11 cellular contexts compared by ENCODE assay signal in the genomic region with DNA sequence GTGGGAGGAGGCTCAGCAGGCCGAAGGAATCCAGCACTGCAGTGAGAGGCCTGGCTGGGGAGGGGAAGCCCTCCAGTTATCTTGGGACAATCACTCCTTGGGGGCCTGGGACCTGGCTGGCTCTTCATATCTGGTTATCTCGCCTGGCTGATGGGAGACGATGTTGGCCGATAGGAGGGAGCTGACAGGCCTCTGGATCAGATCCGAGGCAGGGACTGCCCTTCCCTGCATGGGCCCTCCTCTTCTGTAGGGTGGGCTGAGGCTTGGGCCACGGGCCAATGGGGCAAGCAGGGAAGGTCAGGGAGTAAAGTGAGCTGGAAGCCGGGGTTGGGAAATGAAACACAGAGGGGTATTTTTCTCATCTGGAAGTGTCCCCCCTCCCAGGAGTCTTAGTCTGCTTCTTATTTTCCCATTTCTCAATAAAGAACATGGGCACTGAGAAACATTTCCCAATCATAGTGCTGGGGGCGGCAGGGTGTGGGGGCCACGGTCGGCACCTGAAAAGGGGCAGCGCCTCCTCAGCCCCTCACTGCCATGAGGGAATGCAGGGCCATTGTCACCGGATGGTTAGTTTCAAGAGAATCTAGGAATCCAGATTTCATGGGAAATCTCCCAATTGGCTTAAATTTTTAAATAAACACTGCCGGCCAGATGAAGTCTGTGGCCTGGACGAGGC. TPM values are rescaled to one million over a fixed set of nuclear protein-coding genes. Genes with fewer than 3 reads are reported as not detected.
DNase-seq lines count a peak whose midpoint lies in the region; ATAC-seq and TF ChIP-seq lines count a peak whose summit lies in the region.
"Had no signal": no experiment of that assay in that cellular context is flagged by ENCODE, and none has a peak within 500 bp of the region (broad histone marks: within the 10 kb centered on the region; RNA-seq: fewer than 3 reads in every experiment).

No MANE protein-coding gene starts in this region.

- BruUV-seq in A673 (replicated peaks; lab: Mats Ljungman, UMichigan), result no TSS peak

- peak overlapping the region; percentile 84 for H3K27ac Mint-ChIP-seq in CD4-positive, alpha-beta T cell
- peak overlapping the region; percentile 29 for H3K27ac Mint-ChIP-seq in activated T-helper 17 cell treated with anti-CD3 and anti-CD28 coated beads, Interleukin-2, amount 50 U/mL, for 72 hours
- H3K27ac Mint-ChIP-seq in progenitor cell of endocrine pancreas, result peak overlapping the region; percentile 27

- CTCF ChIA-PET in CD4-positive, alpha-beta T cell (lab: Charles Lee), result no interaction called here
- CTCF ChIA-PET in A673 (lab: Charles Lee), result no interaction called here

- no peaks in the 10 kb centered on the region for H3K9me3 Mint-ChIP-seq in CD4-positive, alpha-beta T cell
- no peaks in the 10 kb centered on the region for H3K9me3 Mint-ChIP-seq in activated T-helper 17 cell treated with anti-CD3 and anti-CD28 coated beads, Interleukin-2, amount 50 U/mL, for 72 hours
- H3K9me3 Mint-ChIP-seq in progenitor cell of endocrine pancreas (ENCODE audit: low read depth), result no peaks in the 10 kb centered on the region

- peaks cover 31% of the 10 kb centered on the region for H3K36me3 ChIP-seq in left ventricle myocardium inferior
- H3K36me3 ChIP-seq in A673 (ENCODE audit: insufficient read depth, low read length, poor library complexity, severe bottlenecking), result peaks cover 3% of the 10 kb centered on the region

- intact Hi-C loops in CD4-positive, alpha-beta T cell (cut with DNase I, micrococcal nuclease), result no loop called here
- intact Hi-C loops in left ventricle myocardium inferior (cut with micrococcal nuclease) (no loop called here), A673 (cut with micrococcal nuclease; ENCODE audit: unreplicated experiment) (no loop called here)

- DNase-seq in CD4-positive, alpha-beta T cell, result no peak
- DNase-seq in left ventricle myocardium inferior, result peak; percentile 56
- no peak for DNase-seq in progenitor cell of endocrine pancreas (ENCODE audit: low spot score, unreplicated experiment)
- DNase-seq in NCI-H1694 treated with DMSO at 0.1 percent for 48 hours (lab: John Stamatoyannopoulos, UW), result no peak
- no peak for DNase-seq in OCI-M2 (lab: John Stamatoyannopoulos, UW; ENCODE audit: unreplicated experiment)
- DNase-seq in EL, result no peak
- DNase-seq in A673 (ENCODE audit: low spot score), result no peak
- DNase-seq: activated naive CD4-positive, alpha-beta T cell treated with anti-CD3 and anti-CD28 coated beads, Interleukin-2, amount 50 U/mL, for 16 hours; NCI-H1105 had no signal

- peak overlapping the region; percentile 30 for H3K4me3 ChIP-seq in left ventricle myocardium inferior
- no peak overlapping the region for H3K4me3 ChIP-seq in A673 (ENCODE audit: low read depth, low read length, poor library complexity, severe bottlenecking)

- TF ChIP-seq CTCF in CD4-positive, alpha-beta T cell (IDR thresholded peaks at IDR 0.05), result no peak
- TF ChIP-seq CTCF in left ventricle myocardium inferior (IDR thresholded peaks at IDR 0.05; ENCODE audit: borderline replicate concordance) (no peak), progenitor cell of endocrine pancreas (IDR thresholded peaks at IDR 0.05; ENCODE audit: unreplicated experiment) (no peak), A673 (conservative IDR thresholded peaks at IDR 0.05; ENCODE audit: low read depth, low read length) (no peak)

- POLR2A ChIA-PET in CD4-positive, alpha-beta T cell (lab: Charles Lee), result no interaction called here
- POLR2A ChIA-PET in A673 (lab: Charles Lee; ENCODE audit: low non-redundant PET), result interaction anchor here (0.5 kb wide), 1 partner anchor 1444 kb away, joined by 3 read pairs; no protein-coding TSS in a partner anchor

- peaks cover 21% of the 10 kb centered on the region for H3K4me1 Mint-ChIP-seq in CD4-positive, alpha-beta T cell (ENCODE audit: low read depth)
- peaks cover 4% of the 10 kb centered on the region for H3K4me1 Mint-ChIP-seq in activated T-helper 17 cell treated with anti-CD3 and anti-CD28 coated beads, Interleukin-2, amount 50 U/mL, for 72 hours
- peaks cover 37% of the 10 kb centered on the region for H3K4me1 Mint-ChIP-seq in progenitor cell of endocrine pancreas (ENCODE audit: low read depth)

- ATAC-seq in CD4-positive, alpha-beta T cell (ENCODE audit: poor library complexity), result no peak
- ATAC-seq in activated T-helper 17 cell treated with anti-CD3 and anti-CD28 coated beads, Interleukin-2, amount 50 U/mL, for 72 hours (replicated peaks), result no peak

- H3K27me3 ChIP-seq in CD4-positive, alpha-beta T cell (ENCODE audit: control insufficient read depth, insufficient read depth, low read length), result no peaks in the 10 kb centered on the region
- H3K27me3 ChIP-seq in left ventricle myocardium inferior (ENCODE audit: low read depth) (no peaks in the 10 kb centered on the region), A673 (replicated peaks; ENCODE audit: insufficient read depth, low read depth, low read length, poor library complexity) (no peaks in the 10 kb centered on the region)

- H3K4me3 Mint-ChIP-seq in CD4-positive, alpha-beta T cell, result no peak overlapping the region
- H3K4me3 Mint-ChIP-seq in activated T-helper 17 cell treated with anti-CD3 and anti-CD28 coated beads, Interleukin-2, amount 50 U/mL, for 72 hours, result no peak overlapping the region
- no peak overlapping the region for H3K4me3 Mint-ChIP-seq in progenitor cell of endocrine pancreas (ENCODE audit: low read depth)

- peaks cover 45% of the 10 kb centered on the region for H3K36me3 Mint-ChIP-seq in CD4-positive, alpha-beta T cell (ENCODE audit: low read depth)
- H3K36me3 Mint-ChIP-seq in activated T-helper 17 cell treated with anti-CD3 and anti-CD28 coated beads, Interleukin-2, amount 50 U/mL, for 72 hours (ENCODE audit: low read depth), result peaks cover 42% of the 10 kb centered on the region
- peaks cover 15% of the 10 kb centered on the region for H3K36me3 Mint-ChIP-seq in progenitor cell of endocrine pancreas (ENCODE audit: insufficient read depth)

- no peaks in the 10 kb centered on the region for H3K9me3 ChIP-seq in CD4-positive, alpha-beta T cell (ENCODE audit: control insufficient read depth, low read length)
- H3K9me3 ChIP-seq in left ventricle myocardium inferior (replicated peaks) (no peaks in the 10 kb centered on the region), A673 (ENCODE audit: low read depth, low read length, poor library complexity, severe bottlenecking) (no peaks in the 10 kb centered on the region)

- no peaks in the 10 kb centered on the region for H3K27me3 Mint-ChIP-seq in CD4-positive, alpha-beta T cell
- no peaks in the 10 kb centered on the region for H3K27me3 Mint-ChIP-seq in activated T-helper 17 cell treated with anti-CD3 and anti-CD28 coated beads, Interleukin-2, amount 50 U/mL, for 72 hours
- H3K27me3 Mint-ChIP-seq in progenitor cell of endocrine pancreas, result no peaks in the 10 kb centered on the region

- H3K4me1 ChIP-seq in left ventricle myocardium inferior (peaks cover 51% of the 10 kb centered on the region), A673 (ENCODE audit: insufficient read depth, low read length, poor library complexity, severe bottlenecking) (no peaks in the 10 kb centered on the region)

- H3K27ac ChIP-seq in CD4-positive, alpha-beta T cell (ENCODE audit: low read depth, low read length), result no peak overlapping the region
- H3K27ac ChIP-seq in left ventricle myocardium inferior (replicated peaks), result peak overlapping the region; percentile 94
- no peak overlapping the region for H3K27ac ChIP-seq in A673 (ENCODE audit: low read depth, low read length, poor library complexity, severe bottlenecking)

RNA-seq across cellular contexts. Expression of a gene that starts 25.3 kb away (rescaled TPM):
- 1 to 10 TPM; 3.5 to 4.2 TPM for total RNA-seq in CD4-positive, alpha-beta T cell
- 10 to 100 TPM; 10.5 to 14.0 TPM for total RNA-seq in activated T-helper 17 cell treated with anti-CD3 and anti-CD28 coated beads, Interleukin-2, amount 50 U/mL, for 72 hours
- total RNA-seq in left ventricle myocardium inferior (19.2 TPM), progenitor cell of endocrine pancreas (39.4 and 41.2 TPM in 2 replicates), A673 (2021) (46.4 and 48.4 TPM in 2 replicates)

RNA-seq across cellular contexts. Expression of a gene that starts 31.2 kb away (rescaled TPM):
- total RNA-seq in CD4-positive, alpha-beta T cell, result 1 to 10 TPM; 2.5 to 3.1 TPM
- total RNA-seq in activated T-helper 17 cell treated with anti-CD3 and anti-CD28 coated beads, Interleukin-2, amount 50 U/mL, for 72 hours, result 1 to 10 TPM; 5.1 to 6.4 TPM
- total RNA-seq in left ventricle myocardium inferior (4.2 TPM), progenitor cell of endocrine pancreas (126 and 128 TPM in 2 replicates), A673 (2021) (23.3 and 29.6 TPM in 2 replicates)

RNA-seq across cellular contexts. Expression of a gene that starts 53.1 kb away (rescaled TPM):
- not detected for total RNA-seq in CD4-positive, alpha-beta T cell
- total RNA-seq in activated T-helper 17 cell treated with anti-CD3 and anti-CD28 coated beads, Interleukin-2, amount 50 U/mL, for 72 hours, result not detected
- 0.93 TPM for total RNA-seq in left ventricle myocardium inferior
- 0.75 TPM in 1 of 2 replicates, not detected in the other for total RNA-seq in progenitor cell of endocrine pancreas
- total RNA-seq in A673 (2021), result not detected in 2 replicates
- total RNA-seq: T-helper 1 cell treated with Interleukin-12 subunit alpha and Interleukin-12 subunit beta and Interleukin-4 antibody, amounts not matched to agents 30 ng/mL and 1 ng/mL, for 36 hours had no signal

Comparison
In these comparisons a context has a peak if more than half of its experiments do, and no peak if none do; other contexts are left out.
1. H3K27ac Mint-ChIP-seq: peak in every context shown above with its lines; median percentile 84 in CD4-positive, alpha-beta T cell; 29 in activated T-helper 17 cell treated with anti-CD3 and anti-CD28 coated beads, Interleukin-2, amount 50 U/mL, for 72 hours; 27 in progenitor cell of endocrine pancreas.